ENCODE assay signal across 8 cellular contexts in the genomic region with DNA sequence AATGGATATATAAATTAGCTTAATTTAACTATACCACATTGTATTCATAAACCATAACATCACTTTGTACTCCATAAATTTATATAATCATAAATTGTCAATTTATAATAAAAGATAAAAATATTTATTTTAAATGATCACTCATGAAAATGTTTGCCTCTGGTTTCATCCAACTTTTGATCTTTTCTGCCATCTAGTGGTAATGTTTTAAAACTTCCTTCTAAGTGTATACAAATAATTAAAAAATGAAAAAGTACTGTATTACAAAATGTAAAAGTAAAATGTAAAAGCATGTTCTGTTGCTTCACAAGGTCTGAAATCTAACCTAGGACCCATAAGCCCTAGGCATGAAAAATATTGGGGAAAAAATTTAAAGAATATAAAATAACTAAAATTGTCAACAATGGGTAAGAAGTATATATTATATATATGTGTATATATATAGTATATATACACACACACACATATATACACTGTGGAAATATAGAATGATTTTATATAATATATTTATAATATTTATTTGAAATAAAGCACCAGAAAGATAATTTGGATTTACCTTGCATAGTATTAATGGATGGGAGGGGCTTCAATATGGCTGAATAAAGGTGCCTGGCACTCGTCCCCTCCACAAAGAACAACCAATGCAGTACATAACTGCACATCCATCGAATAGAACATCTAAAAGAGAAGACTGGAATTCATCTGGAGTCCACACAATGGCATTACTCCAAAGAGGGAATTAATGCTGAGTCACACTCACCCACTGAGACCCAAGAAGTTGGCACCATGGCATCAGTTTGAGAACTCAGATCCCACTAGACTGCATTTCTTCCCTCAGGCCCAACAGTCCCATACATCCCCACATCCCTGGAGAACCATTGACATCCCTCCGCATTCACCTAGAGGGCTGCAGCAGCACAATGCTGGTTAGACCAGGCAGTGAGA. TPM values are rescaled to one million over a fixed set of nuclear protein-coding genes. Genes with fewer than 3 reads are reported as not detected.
DNase-seq lines count a peak whose midpoint lies in the region; TF ChIP-seq lines count a peak whose summit lies in the region.

No MANE protein-coding gene starts in this region.

- H4K20me1 ChIP-seq in PC-9 (ENCODE audit: insufficient read depth), result no peaks in the 10 kb centered on the region

- H3K9me3 ChIP-seq in PC-9 (ENCODE audit: insufficient read depth, low read depth) (peaks cover 4% of the 10 kb centered on the region; the same call in 1 of the 2 replicates), sigmoid colon (no peaks in the 10 kb centered on the region)

- DNase-seq in Daoy (ENCODE audit: low read depth), result peak; percentile 13
- DNase-seq in HT-29 (ENCODE audit: low spot score), result peak; percentile 66
- peak in 1 of 2 experiments; percentile 52 for DNase-seq in PC-9
- peak; percentile 73 for DNase-seq in fibroblast of mammary gland (ENCODE audit: low read depth)
- DNase-seq in sigmoid colon, result no peak
- DNase-seq in islet precursor cell, result no peak
- DNase-seq in HuH-7.5 (ENCODE audit: low spot score), result no peak
- DNase-seq in anterior cingulate cortex (lab: John Stamatoyannopoulos, UW), result no peak

- intact Hi-C loops in PC-9 (cut with micrococcal nuclease; ENCODE audit: unreplicated experiment) (loop anchor here (1.0 to 5.0 kb wide), 6 partner anchors 77 to 902 kb away; no protein-coding TSS in a partner anchor), sigmoid colon (cut with DNase I) (loop anchor here (5.0 kb wide), 2 partner anchors 152 to 327 kb away; no protein-coding TSS in a partner anchor)

- 0 out of 2 replicates have a peak, but pooled peaks cover 4% of the 10 kb centered on the region for H3K36me3 ChIP-seq in PC-9 (ENCODE audit: low read depth)
- no peaks in the 10 kb centered on the region for H3K36me3 ChIP-seq in sigmoid colon

- H3K27ac ChIP-seq in PC-9 (no peak overlapping the region), sigmoid colon (no peak overlapping the region)

- CTCF ChIA-PET in PC-9 (lab: Charles Lee), result no interaction called here

- no peaks in the 10 kb centered on the region for H3K9me2 ChIP-seq in PC-9 (ENCODE audit: insufficient read depth)

- H3F3A ChIP-seq in PC-9 (ENCODE audit: insufficient read depth, low read depth), result peaks cover 14% of the 10 kb centered on the region; the same call in 1 of the 2 replicates

- POLR2A ChIA-PET in PC-9 (lab: Charles Lee; ENCODE audit: unreplicated experiment), result no interaction called here

- TF ChIP-seq EP300 in sigmoid colon (IDR thresholded peaks at IDR 0.05), result no peak

- no peak for TF ChIP-seq POLR2A in sigmoid colon (IDR thresholded peaks at IDR 0.05)

- H2AFZ ChIP-seq in PC-9, result no peak overlapping the region

- H3K4me2 ChIP-seq in PC-9, result no peak overlapping the region

- H3K27me3 ChIP-seq in PC-9 (ENCODE audit: insufficient read depth, low read depth) (no peaks in the 10 kb centered on the region), sigmoid colon (no peaks in the 10 kb centered on the region)

- no peak overlapping the region for H3K4me3 ChIP-seq in PC-9
- H3K4me3 ChIP-seq in fibroblast of mammary gland (ENCODE audit: control insufficient read depth, low read depth, low read length), result no peak overlapping the region
- no peak overlapping the region for H3K4me3 ChIP-seq in sigmoid colon

- no peaks in the 10 kb centered on the region for H3K79me2 ChIP-seq in PC-9 (ENCODE audit: low read depth)

- WGBS in sigmoid colon, 2 donors, result 52 to 61% methylated on average over 3 of the region's 3 CpGs

- H3K4me1 ChIP-seq in PC-9 (replicated peaks; ENCODE audit: insufficient read depth) (peaks cover 23% of the 10 kb centered on the region), sigmoid colon (peaks cover 0 to 14% (median 7%) of the 10 kb centered on the region in 4 donors)

- peak; percentile 80 for TF ChIP-seq CTCF in PC-9 (conservative IDR thresholded peaks at IDR 0.05)
- TF ChIP-seq CTCF in fibroblast of mammary gland (conservative IDR thresholded peaks at IDR 0.05; ENCODE audit: control insufficient read depth, insufficient read depth, low read depth, low read length), result peak; percentile 37
- peak in 3 of 4 experiments; percentile 34 to 49 (median 36) for TF ChIP-seq CTCF in sigmoid colon (IDR thresholded peaks at IDR 0.05)

- no TSS peak for BruUV-seq in PC-9 (replicated peaks; lab: Mats Ljungman, UMichigan)

RNA-seq across cellular contexts. Expression of a gene that starts 32.5 kb away (rescaled TPM):
- 826 and 1,064 TPM in 2 replicates for total RNA-seq in Daoy (2014; rRNA removed; shearing (Covaris generic))
- total RNA-seq in HT-29 (2014; rRNA removed; shearing (Covaris generic)), result 171 and 192 TPM in 2 replicates
- total RNA-seq in PC-9 (2021) (653 and 753 TPM in 2 replicates), sigmoid colon (100 to 1,000 TPM; 135 to 214 (median 170) TPM)
- 100 to 1,000 TPM in 1 of 3 donors, 10 to 100 TPM in 2; 52.5 to 132 (median 75.2) TPM for polyA plus RNA-seq in sigmoid colon

Comparison
In these comparisons a context has a peak if more than half of its experiments do, and no peak if none do; other contexts are left out.
1. DNase-seq: peak in Daoy (single experiment), HT-29 (single experiment) and fibroblast of mammary gland (single experiment); none in sigmoid colon (single experiment), islet precursor cell (single experiment), HuH-7.5 (single experiment) and anterior cingulate cortex (0 of 58).
2. Peak in every context shown above with its lines, with median percentiles within 50 percentile points of each other: CTCF ChIP-seq.